Comparison of ENCODE assay signal across 8 cellular contexts in genomic region chr5:134586866-134587524, GRCh38. TPM values are rescaled to one million over a fixed set of nuclear protein-coding genes. Genes with fewer than 3 reads are reported as not detected.
DNase-seq lines count a peak whose midpoint lies in the region; ATAC-seq and TF ChIP-seq lines count a peak whose summit lies in the region.

No MANE protein-coding gene starts in this region.

- intact Hi-C loops in head of caudate nucleus (cut with DNase I) (loop anchor here (10.0 kb wide), 1 partner anchor 282 kb away; no protein-coding TSS in a partner anchor), tibial artery (cut with DNase I; ENCODE audit: low total_unique reads) (no loop called here)

- peak; percentile 77 for ATAC-seq in GM21528 (IDR thresholded peaks at IDR 0.05; ENCODE audit: low FRiP score, unreplicated experiment)

- TF ChIP-seq CTCF in parathyroid adenoma (IDR thresholded peaks at IDR 0.05) (peak; percentile 72), tibial artery (IDR thresholded peaks at IDR 0.05) (peak; percentile 72 to 90)

- no peak overlapping the region for H3K4me3 ChIP-seq in parathyroid adenoma (ENCODE audit: low read depth, low read length)
- H3K4me3 ChIP-seq in tibial artery, result peak overlapping the region; percentile 19 to 22

- peaks cover 16% of the 10 kb centered on the region for H3K4me1 ChIP-seq in parathyroid adenoma
- peaks cover 0 to 14% (median 4%) of the 10 kb centered on the region in 4 donors for H3K4me1 ChIP-seq in tibial artery

- peak overlapping the region; percentile 88 for H2AFZ ChIP-seq in parathyroid adenoma

- DNase-seq in DMS114 treated with DMSO at 0.1 percent for 48 hours (lab: John Stamatoyannopoulos, UW; ENCODE audit: unreplicated experiment) (peak; percentile 33), KG1 (lab: John Stamatoyannopoulos, UW) (peak; percentile 13), SK-N-DZ (ENCODE audit: low spot score) (peak; percentile 74), head of caudate nucleus (peak; percentile 59 to 93 (median 82)), tibial artery (peak; percentile 82 to 91)
- peak; percentile 65 to 82 (median 70) for DNase-seq in activated naive CD4-positive, alpha-beta T cell (lab: John Stamatoyannopoulos, UW)

- no peaks in the 10 kb centered on the region for H3K36me3 ChIP-seq in parathyroid adenoma (ENCODE audit: control insufficient read depth, insufficient read depth, low read length)
- H3K36me3 ChIP-seq in tibial artery, result peaks cover 0 to 8% (median 0%) of the 10 kb centered on the region in 3 donors

- no peak overlapping the region for H3K4me2 ChIP-seq in parathyroid adenoma (ENCODE audit: low read length)

- H3K9me3 ChIP-seq in parathyroid adenoma (ENCODE audit: control insufficient read depth, low read length) (no peaks in the 10 kb centered on the region), tibial artery (no peaks in the 10 kb centered on the region)

- H3K79me2 ChIP-seq in parathyroid adenoma, result no peaks in the 10 kb centered on the region

- H3K27ac ChIP-seq in parathyroid adenoma, result no peak overlapping the region
- H3K27ac ChIP-seq in tibial artery, result peak overlapping the region in 1 of 2 donors; percentile 69

- H3K27me3 ChIP-seq in parathyroid adenoma (ENCODE audit: control insufficient read depth, insufficient read depth, low read length) (no peaks in the 10 kb centered on the region), tibial artery (no peaks in the 10 kb centered on the region)

- no peak overlapping the region for H3K9ac ChIP-seq in parathyroid adenoma

RNA-seq across cellular contexts. Expression of gene SAR1B, which starts 45.6 kb away (rescaled TPM):
- polyA plus RNA-seq in SK-N-DZ (2014; cell fraction: cytosol; rRNA removed), result 23.9 and 27.0 TPM in 2 replicates
- polyA plus RNA-seq in SK-N-DZ (2014; cell fraction: nucleus; rRNA removed), result 19.9 and 34.1 TPM in 2 replicates

Comparison
In these comparisons a context has a peak if more than half of its experiments do, and no peak if none do; other contexts are left out.
1. DNase-seq: peak in every context shown above with its lines; median percentile 86 in tibial artery; 82 in head of caudate nucleus; 74 in SK-N-DZ; 70 in activated naive CD4-positive, alpha-beta T cell; 33 in DMS114 treated with DMSO at 0.1 percent for 48 hours; 13 in KG1.